1 cellular context compared by ENCODE assay signal in the genomic region with DNA sequence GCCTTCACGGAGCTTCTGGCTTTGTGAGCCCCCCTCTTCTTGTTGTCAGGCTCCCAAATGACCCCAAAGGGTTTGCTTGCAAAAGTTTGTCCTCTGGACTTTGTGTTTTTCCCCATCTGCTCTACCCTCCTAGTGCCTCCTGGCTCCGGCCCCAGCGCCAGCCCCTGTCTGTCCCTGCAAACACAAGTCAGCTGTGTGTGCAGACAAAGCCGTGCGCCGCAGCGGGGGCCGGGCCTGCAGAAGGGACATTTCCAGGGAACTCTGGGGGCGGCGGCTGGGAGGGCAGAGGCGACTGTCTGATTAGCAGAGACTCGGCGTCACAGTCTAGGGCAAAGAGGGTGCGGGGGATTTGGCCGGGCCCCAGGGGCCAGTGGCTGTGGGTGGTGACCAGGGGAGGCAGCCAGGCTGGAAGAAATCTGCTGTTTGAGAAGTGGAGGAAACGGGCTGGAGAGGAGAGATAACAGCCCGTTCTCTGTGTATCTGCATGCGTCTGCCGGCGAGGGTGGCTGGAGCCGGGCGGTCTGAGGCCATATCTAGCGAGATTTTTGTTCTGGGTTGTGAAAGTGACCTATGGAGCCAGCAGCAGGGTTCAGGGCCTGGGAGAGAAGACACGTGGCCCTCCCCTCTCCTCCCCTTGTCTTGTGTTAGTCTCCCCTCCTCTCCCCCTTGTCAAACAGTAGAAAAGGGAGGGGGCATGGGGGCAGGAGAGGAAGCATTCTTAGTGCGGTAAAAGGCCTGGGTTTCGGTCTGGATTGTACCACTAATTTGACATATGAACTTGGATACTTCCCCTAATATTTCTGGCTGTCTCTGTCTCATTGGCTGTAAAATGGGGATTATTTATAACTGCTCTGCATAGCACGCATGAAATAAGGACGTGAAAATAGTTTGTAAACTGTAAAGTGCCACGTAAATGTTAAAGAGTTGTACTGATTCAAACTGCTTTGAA.
TF ChIP-seq lines count a peak whose summit lies in the region.

No MANE protein-coding gene starts in this region.

TF ChIP-seq in K562, 482 proteins besides CTCF, POLR2A, EP300 and RAD21 (continued from another document and continues in another):
- TF ChIP-seq, protein P1, sequence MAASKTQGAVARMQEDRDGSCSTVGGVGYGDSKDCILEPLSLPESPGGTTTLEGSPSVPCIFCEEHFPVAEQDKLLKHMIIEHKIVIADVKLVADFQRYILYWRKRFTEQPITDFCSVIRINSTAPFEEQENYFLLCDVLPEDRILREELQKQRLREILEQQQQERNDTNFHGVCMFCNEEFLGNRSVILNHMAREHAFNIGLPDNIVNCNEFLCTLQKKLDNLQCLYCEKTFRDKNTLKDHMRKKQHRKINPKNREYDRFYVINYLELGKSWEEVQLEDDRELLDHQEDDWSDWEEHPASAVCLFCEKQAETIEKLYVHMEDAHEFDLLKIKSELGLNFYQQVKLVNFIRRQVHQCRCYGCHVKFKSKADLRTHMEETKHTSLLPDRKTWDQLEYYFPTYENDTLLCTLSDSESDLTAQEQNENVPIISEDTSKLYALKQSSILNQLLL (CRISPR knock-in tag; IDR thresholded peaks at IDR 0.05; ENCODE audit: borderline replicate concordance): no peak
- TF ChIP-seq, protein P2, sequence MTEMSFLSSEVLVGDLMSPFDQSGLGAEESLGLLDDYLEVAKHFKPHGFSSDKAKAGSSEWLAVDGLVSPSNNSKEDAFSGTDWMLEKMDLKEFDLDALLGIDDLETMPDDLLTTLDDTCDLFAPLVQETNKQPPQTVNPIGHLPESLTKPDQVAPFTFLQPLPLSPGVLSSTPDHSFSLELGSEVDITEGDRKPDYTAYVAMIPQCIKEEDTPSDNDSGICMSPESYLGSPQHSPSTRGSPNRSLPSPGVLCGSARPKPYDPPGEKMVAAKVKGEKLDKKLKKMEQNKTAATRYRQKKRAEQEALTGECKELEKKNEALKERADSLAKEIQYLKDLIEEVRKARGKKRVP (CRISPR knock-in tag; IDR thresholded peaks at IDR 0.05): no peak
- TF ChIP-seq ETS2 (tag; IDR thresholded peaks at IDR 0.05; ENCODE audit: borderline replicate concordance, poor library complexity, severe bottlenecking): no peak
- TF ChIP-seq MCM2 (IDR thresholded peaks at IDR 0.05; ENCODE audit: low read depth): no peak
- TF ChIP-seq ZNF324 (CRISPR knock-in tag; IDR thresholded peaks at IDR 0.05): no peak
- TF ChIP-seq FOXP1 (CRISPR knock-in tag; IDR thresholded peaks at IDR 0.05): no peak
- no peak for TF ChIP-seq SMAD3 (CRISPR knock-in tag; conservative IDR thresholded peaks at IDR 0.05)
- no peak for TF ChIP-seq GATAD2B (IDR thresholded peaks at IDR 0.05; ENCODE audit: borderline replicate concordance)
- TF ChIP-seq, protein P3, sequence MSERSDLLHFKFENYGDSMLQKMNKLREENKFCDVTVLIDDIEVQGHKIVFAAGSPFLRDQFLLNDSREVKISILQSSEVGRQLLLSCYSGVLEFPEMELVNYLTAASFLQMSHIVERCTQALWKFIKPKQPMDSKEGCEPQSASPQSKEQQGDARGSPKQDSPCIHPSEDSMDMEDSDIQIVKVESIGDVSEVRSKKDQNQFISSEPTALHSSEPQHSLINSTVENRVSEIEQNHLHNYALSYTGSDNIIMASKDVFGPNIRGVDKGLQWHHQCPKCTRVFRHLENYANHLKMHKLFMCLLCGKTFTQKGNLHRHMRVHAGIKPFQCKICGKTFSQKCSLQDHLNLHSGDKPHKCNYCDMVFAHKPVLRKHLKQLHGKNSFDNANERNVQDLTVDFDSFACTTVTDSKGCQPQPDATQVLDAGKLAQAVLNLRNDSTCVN (CRISPR knock-in tag; IDR thresholded peaks at IDR 0.05): no peak
- no peak for TF ChIP-seq GTF2E2 (tag; IDR thresholded peaks at IDR 0.05)
- TF ChIP-seq COPS2 (conservative IDR thresholded peaks at IDR 0.05): no peak
- no peak for TF ChIP-seq ZNF3 (CRISPR knock-in tag; IDR thresholded peaks at IDR 0.05)
- no peak for TF ChIP-seq EHMT2 (IDR thresholded peaks at IDR 0.05)
- TF ChIP-seq, protein P4, sequence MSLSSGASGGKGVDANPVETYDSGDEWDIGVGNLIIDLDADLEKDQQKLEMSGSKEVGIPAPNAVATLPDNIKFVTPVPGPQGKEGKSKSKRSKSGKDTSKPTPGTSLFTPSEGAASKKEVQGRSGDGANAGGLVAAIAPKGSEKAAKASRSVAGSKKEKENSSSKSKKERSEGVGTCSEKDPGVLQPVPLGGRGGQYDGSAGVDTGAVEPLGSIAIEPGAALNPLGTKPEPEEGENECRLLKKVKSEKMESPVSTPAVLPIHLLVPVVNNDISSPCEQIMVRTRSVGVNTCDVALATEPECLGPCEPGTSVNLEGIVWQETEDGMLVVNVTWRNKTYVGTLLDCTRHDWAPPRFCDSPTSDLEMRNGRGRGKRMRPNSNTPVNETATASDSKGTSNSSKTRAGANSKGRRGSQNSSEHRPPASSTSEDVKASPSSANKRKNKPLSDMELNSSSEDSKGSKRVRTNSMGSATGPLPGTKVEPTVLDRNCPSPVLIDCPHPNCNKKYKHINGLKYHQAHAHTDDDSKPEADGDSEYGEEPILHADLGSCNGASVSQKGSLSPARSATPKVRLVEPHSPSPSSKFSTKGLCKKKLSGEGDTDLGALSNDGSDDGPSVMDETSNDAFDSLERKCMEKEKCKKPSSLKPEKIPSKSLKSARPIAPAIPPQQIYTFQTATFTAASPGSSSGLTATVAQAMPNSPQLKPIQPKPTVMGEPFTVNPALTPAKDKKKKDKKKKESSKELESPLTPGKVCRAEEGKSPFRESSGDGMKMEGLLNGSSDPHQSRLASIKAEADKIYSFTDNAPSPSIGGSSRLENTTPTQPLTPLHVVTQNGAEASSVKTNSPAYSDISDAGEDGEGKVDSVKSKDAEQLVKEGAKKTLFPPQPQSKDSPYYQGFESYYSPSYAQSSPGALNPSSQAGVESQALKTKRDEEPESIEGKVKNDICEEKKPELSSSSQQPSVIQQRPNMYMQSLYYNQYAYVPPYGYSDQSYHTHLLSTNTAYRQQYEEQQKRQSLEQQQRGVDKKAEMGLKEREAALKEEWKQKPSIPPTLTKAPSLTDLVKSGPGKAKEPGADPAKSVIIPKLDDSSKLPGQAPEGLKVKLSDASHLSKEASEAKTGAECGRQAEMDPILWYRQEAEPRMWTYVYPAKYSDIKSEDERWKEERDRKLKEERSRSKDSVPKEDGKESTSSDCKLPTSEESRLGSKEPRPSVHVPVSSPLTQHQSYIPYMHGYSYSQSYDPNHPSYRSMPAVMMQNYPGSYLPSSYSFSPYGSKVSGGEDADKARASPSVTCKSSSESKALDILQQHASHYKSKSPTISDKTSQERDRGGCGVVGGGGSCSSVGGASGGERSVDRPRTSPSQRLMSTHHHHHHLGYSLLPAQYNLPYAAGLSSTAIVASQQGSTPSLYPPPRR (CRISPR knock-in tag; IDR thresholded peaks at IDR 0.05; ENCODE audit: borderline replicate concordance): no peak
- TF ChIP-seq SMAD4 (CRISPR knock-in tag; conservative IDR thresholded peaks at IDR 0.05): peak; percentile 100
- TF ChIP-seq ZNF212 (CRISPR knock-in tag; IDR thresholded peaks at IDR 0.05): no peak
- no peak for TF ChIP-seq MYBL2 (IDR thresholded peaks at IDR 0.05; ENCODE audit: low read depth)
- TF ChIP-seq MYBL2 (CRISPR knock-in tag; IDR thresholded peaks at IDR 0.05; ENCODE audit: borderline replicate concordance): no peak
- no peak for TF ChIP-seq KAT2B (IDR thresholded peaks at IDR 0.05; ENCODE audit: low read depth, low read length)
- no peak for TF ChIP-seq PYGO2 (tag; IDR thresholded peaks at IDR 0.05)
- TF ChIP-seq, protein P5, sequence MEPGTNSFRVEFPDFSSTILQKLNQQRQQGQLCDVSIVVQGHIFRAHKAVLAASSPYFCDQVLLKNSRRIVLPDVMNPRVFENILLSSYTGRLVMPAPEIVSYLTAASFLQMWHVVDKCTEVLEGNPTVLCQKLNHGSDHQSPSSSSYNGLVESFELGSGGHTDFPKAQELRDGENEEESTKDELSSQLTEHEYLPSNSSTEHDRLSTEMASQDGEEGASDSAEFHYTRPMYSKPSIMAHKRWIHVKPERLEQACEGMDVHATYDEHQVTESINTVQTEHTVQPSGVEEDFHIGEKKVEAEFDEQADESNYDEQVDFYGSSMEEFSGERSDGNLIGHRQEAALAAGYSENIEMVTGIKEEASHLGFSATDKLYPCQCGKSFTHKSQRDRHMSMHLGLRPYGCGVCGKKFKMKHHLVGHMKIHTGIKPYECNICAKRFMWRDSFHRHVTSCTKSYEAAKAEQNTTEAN (CRISPR knock-in tag; IDR thresholded peaks at IDR 0.05): no peak
- TF ChIP-seq SAFB (IDR thresholded peaks at IDR 0.05; ENCODE audit: borderline replicate concordance, low read depth, low read length): no peak
- no peak for TF ChIP-seq NR2F6 (CRISPR knock-in tag; IDR thresholded peaks at IDR 0.05)
- TF ChIP-seq, protein P6, sequence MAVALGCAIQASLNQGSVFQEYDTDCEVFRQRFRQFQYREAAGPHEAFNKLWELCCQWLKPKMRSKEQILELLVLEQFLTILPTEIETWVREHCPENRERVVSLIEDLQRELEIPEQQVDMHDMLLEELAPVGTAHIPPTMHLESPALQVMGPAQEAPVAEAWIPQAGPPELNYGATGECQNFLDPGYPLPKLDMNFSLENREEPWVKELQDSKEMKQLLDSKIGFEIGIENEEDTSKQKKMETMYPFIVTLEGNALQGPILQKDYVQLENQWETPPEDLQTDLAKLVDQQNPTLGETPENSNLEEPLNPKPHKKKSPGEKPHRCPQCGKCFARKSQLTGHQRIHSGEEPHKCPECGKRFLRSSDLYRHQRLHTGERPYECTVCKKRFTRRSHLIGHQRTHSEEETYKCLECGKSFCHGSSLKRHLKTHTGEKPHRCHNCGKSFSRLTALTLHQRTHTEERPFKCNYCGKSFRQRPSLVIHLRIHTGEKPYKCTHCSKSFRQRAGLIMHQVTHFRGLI (CRISPR knock-in tag; IDR thresholded peaks at IDR 0.05): no peak
- TF ChIP-seq TARDBP (IDR thresholded peaks at IDR 0.05): peak; percentile 44; the same call in 1 of the 2 replicates
- TF ChIP-seq POLR3G (IDR thresholded peaks at IDR 0.05; ENCODE audit: extremely low read depth, insufficient read length, insufficient replicate concordance): no peak
- TF ChIP-seq, protein P7, sequence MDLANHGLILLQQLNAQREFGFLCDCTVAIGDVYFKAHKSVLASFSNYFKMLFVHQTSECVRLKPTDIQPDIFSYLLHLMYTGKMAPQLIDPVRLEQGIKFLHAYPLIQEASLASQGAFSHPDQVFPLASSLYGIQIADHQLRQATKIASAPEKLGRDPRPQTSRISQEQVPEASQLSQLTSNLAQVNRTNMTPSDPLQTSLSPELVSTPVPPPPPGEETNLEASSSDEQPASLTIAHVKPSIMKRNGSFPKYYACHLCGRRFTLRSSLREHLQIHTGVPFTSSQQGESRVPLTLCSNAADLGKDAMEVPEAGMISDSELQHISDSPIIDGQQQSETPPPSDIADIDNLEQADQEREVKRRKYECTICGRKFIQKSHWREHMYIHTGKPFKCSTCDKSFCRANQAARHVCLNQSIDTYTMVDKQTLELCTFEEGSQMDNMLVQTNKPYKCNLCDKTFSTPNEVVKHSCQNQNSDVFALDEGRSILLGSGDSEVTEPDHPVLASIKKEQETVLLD (IDR thresholded peaks at IDR 0.05): peak; percentile 48; the same call in 1 of the 2 replicates
- TF ChIP-seq, protein P8, sequence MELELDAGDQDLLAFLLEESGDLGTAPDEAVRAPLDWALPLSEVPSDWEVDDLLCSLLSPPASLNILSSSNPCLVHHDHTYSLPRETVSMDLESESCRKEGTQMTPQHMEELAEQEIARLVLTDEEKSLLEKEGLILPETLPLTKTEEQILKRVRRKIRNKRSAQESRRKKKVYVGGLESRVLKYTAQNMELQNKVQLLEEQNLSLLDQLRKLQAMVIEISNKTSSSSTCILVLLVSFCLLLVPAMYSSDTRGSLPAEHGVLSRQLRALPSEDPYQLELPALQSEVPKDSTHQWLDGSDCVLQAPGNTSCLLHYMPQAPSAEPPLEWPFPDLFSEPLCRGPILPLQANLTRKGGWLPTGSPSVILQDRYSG (tag; conservative IDR thresholded peaks at IDR 0.05; ENCODE audit: low read depth): no peak; the same call in 1 of the 2 replicates
- TF ChIP-seq EGR1 (conservative IDR thresholded peaks at IDR 0.05): peak; percentile 98
- no peak for TF ChIP-seq POLR2H (tag; IDR thresholded peaks at IDR 0.05; ENCODE audit: low read depth)
- TF ChIP-seq, protein P9, sequence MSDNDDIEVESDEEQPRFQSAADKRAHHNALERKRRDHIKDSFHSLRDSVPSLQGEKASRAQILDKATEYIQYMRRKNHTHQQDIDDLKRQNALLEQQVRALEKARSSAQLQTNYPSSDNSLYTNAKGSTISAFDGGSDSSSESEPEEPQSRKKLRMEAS (CRISPR knock-in tag; IDR thresholded peaks at IDR 0.05): peak; percentile 70; the same call in 1 of the 2 replicates
- peak in 1 of 2 experiments; percentile 28; a peak in 1 of 4 replicates for TF ChIP-seq SRF (CRISPR knock-in tag; IDR thresholded peaks at IDR 0.05)
- TF ChIP-seq ATF1 (CRISPR knock-in tag; IDR thresholded peaks at IDR 0.05): no peak
- peak; percentile 90 for TF ChIP-seq ATF1 (tag; IDR thresholded peaks at IDR 0.05)
- TF ChIP-seq L3MBTL2 (IDR thresholded peaks at IDR 0.05): peak; percentile 87
- TF ChIP-seq, protein P10, sequence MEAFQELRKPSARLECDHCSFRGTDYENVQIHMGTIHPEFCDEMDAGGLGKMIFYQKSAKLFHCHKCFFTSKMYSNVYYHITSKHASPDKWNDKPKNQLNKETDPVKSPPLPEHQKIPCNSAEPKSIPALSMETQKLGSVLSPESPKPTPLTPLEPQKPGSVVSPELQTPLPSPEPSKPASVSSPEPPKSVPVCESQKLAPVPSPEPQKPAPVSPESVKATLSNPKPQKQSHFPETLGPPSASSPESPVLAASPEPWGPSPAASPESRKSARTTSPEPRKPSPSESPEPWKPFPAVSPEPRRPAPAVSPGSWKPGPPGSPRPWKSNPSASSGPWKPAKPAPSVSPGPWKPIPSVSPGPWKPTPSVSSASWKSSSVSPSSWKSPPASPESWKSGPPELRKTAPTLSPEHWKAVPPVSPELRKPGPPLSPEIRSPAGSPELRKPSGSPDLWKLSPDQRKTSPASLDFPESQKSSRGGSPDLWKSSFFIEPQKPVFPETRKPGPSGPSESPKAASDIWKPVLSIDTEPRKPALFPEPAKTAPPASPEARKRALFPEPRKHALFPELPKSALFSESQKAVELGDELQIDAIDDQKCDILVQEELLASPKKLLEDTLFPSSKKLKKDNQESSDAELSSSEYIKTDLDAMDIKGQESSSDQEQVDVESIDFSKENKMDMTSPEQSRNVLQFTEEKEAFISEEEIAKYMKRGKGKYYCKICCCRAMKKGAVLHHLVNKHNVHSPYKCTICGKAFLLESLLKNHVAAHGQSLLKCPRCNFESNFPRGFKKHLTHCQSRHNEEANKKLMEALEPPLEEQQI (IDR thresholded peaks at IDR 0.05): peak; percentile 43; the same call in 1 of the 2 replicates
- TF ChIP-seq RBM39 (optimal IDR thresholded peaks at IDR 0.05; ENCODE audit: low read depth, low read length): no peak
- TF ChIP-seq, protein P11, sequence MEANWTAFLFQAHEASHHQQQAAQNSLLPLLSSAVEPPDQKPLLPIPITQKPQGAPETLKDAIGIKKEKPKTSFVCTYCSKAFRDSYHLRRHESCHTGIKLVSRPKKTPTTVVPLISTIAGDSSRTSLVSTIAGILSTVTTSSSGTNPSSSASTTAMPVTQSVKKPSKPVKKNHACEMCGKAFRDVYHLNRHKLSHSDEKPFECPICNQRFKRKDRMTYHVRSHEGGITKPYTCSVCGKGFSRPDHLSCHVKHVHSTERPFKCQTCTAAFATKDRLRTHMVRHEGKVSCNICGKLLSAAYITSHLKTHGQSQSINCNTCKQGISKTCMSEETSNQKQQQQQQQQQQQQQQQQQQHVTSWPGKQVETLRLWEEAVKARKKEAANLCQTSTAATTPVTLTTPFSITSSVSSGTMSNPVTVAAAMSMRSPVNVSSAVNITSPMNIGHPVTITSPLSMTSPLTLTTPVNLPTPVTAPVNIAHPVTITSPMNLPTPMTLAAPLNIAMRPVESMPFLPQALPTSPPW (CRISPR knock-in tag; IDR thresholded peaks at IDR 0.05): peak; percentile 97
- TF ChIP-seq CBX2 (IDR thresholded peaks at IDR 0.05; ENCODE audit: insufficient read depth, low read length, poor library complexity, severe bottlenecking): no peak
- TF ChIP-seq ZNF766 (CRISPR knock-in tag; conservative IDR thresholded peaks at IDR 0.05): peak; percentile 90
